Comparison of ENCODE assay signal across 8 cellular contexts in the genomic region with DNA sequence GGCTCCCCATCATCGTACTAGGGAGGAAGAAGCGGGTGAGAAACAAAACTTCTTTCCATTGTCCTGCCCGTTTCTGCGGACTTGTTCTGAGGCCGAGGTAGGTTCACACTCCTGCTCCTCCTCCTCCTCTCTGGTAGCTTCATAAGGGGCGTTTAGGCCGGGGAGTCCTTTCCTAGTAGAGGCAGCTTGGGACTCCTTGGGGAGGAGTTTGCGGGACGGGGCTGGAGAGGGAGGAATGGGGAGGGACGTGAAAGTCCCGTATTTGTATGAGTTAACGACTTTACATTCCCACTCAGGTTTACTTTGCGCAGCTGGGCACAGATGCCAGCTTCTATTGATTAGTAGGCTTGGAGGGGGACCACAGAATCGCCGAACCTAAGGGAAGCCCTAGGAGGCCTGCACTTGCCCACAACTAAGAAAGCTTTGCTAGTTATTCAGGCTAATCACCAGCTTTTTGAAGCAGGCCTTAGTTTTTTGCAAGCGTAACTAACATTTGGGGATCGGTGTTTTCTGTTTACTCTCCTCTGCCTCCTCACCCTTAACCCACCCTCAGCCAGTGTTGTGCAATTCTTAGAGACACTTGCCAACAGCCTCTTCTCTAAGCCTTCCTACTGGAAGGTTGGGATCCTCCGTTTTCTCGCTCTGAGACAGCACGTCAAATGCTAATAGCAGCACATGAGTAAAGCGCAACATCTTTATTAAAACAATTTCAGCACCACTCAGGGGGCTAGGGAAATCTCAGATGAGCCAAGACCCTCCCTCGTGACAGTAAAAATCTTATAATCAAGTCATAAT. TPM values are rescaled to one million over a fixed set of nuclear protein-coding genes. Genes with fewer than 3 reads are reported as not detected.
A peak's percentile ranks its signal among the peaks of the same experiment; 100 is the strongest.
DNase-seq lines count a peak whose midpoint lies in the region; ATAC-seq and TF ChIP-seq lines count a peak whose summit lies in the region.

No MANE protein-coding gene starts in this region.

- H3K27ac ChIP-seq in heart right ventricle (peak overlapping the region; percentile 73 to 100 (median 100)), rectal smooth muscle tissue (ENCODE audit: low read depth, low read length) (peak overlapping the region; percentile 99)

- peak; percentile 30 for DNase-seq in NCI-H446 treated with DMSO at 0.1 percent for 48 hours (lab: John Stamatoyannopoulos, UW)
- DNase-seq in NCI-H446 (lab: John Stamatoyannopoulos, UW) = no peak
- DNase-seq in SK-MEL-5 (ENCODE audit: low read depth, low spot score) = peak; percentile 32
- peak in 1 of 2 donors; percentile 18 for DNase-seq in heart right ventricle
- DNase-seq in NK-92 treated with Interleukin-12 subunit alpha and Interleukin-12 subunit beta, amount 100 ng/mL, for 24 hours (lab: John Stamatoyannopoulos, UW) = no peak
- DNase-seq in dermis blood vessel endothelial cell = no peak

- H3K4me3 ChIP-seq in heart right ventricle (peak overlapping the region; percentile 67 to 99 (median 89)), rectal smooth muscle tissue (ENCODE audit: low read length) (peak overlapping the region; percentile 91)

- in situ Hi-C loops in SK-MEL-5 (cut with HindIII; ENCODE audit: low pct_unique_long_range_greater_than_20kb, low sequenced_read_pairs) = no loop called here

- peak overlapping the region; percentile 74 for H3K9ac ChIP-seq in rectal smooth muscle tissue (ENCODE audit: low read length)

- no peak for TF ChIP-seq CTCF in heart right ventricle (IDR thresholded peaks at IDR 0.05)

- H3K4me1 ChIP-seq in heart right ventricle = peaks cover 0 to 62% (median 16%) of the 10 kb centered on the region in 9 donors
- peaks cover 7% of the 10 kb centered on the region for H3K4me1 ChIP-seq in rectal smooth muscle tissue (ENCODE audit: control insufficient read depth, insufficient read depth, low read length)

- WGBS in heart right ventricle, 2 donors = 20 to 21% methylated on average over 22 of the region's 22 CpGs

- H3K27me3 ChIP-seq in heart right ventricle (no peaks in the 10 kb centered on the region), rectal smooth muscle tissue (ENCODE audit: control insufficient read depth, insufficient read depth, low read length) (no peaks in the 10 kb centered on the region)

- ATAC-seq in heart right ventricle (no peak), HG03025 (IDR thresholded peaks at IDR 0.05; ENCODE audit: low FRiP score, unreplicated experiment) (no peak)

- no peaks in the 10 kb centered on the region for H3K9me3 ChIP-seq in heart right ventricle

- H3K36me3 ChIP-seq in heart right ventricle (no peaks in the 10 kb centered on the region), rectal smooth muscle tissue (ENCODE audit: control insufficient read depth, insufficient read depth, low read length) (no peaks in the 10 kb centered on the region)

- intact Hi-C loops in heart right ventricle (cut with DNase I) = loop anchor here (1.0 to 10.0 kb wide), 17 partner anchors 53 to 420 kb away; a partner anchor contains a TSS

RNA-seq across cellular contexts. Expression of a gene that starts 0.5 kb away (rescaled TPM):
- 0.82 and 2.7 TPM in 2 replicates for total RNA-seq in SK-MEL-5 (2014; rRNA removed; shearing (Covaris generic))
- polyA plus RNA-seq in SK-MEL-5 (2015; cell fraction: cytosol; rRNA removed) = 2.9 and 6.4 TPM in 2 replicates
- 0.95 TPM in 1 of 2 replicates, not detected in the other for polyA plus RNA-seq in SK-MEL-5 (2015; cell fraction: nucleus; rRNA removed)
- total RNA-seq in heart right ventricle (10 to 100 TPM in 2 of 10 donors, 1 to 10 TPM in 8; 2.3 to 13.6 (median 4.4) TPM), dermis blood vessel endothelial cell (11.4 and 25.7 TPM in 2 replicates)
- polyA plus RNA-seq in heart right ventricle = 10 to 100 TPM; 11.2 to 16.2 TPM

RNA-seq across cellular contexts. Expression of a gene that starts 3.7 kb away (rescaled TPM):
- 5.2 TPM in 2 replicates for total RNA-seq in SK-MEL-5 (2014; rRNA removed; shearing (Covaris generic))
- 2.7 and 2.8 TPM in 2 replicates for polyA plus RNA-seq in SK-MEL-5 (2015; cell fraction: cytosol; rRNA removed)
- polyA plus RNA-seq in SK-MEL-5 (2015; cell fraction: nucleus; rRNA removed) = 0.48 TPM in 1 of 2 replicates, not detected in the other
- total RNA-seq in heart right ventricle = 1 to 10 TPM in 9 of 10 donors, under 1 TPM in 1; 0.79 to 4.1 (median 2.2) TPM
- 1 to 10 TPM; 5.4 to 7.0 TPM for polyA plus RNA-seq in heart right ventricle
- 6.3 and 6.4 TPM in 2 replicates for total RNA-seq in dermis blood vessel endothelial cell

RNA-seq across cellular contexts. Expression of a gene that starts 43.4 kb away (rescaled TPM):
- total RNA-seq in SK-MEL-5 (2014; rRNA removed; shearing (Covaris generic)) = not detected in 2 replicates
- polyA plus RNA-seq in SK-MEL-5 (2015; cell fraction: cytosol; rRNA removed) = not detected in 2 replicates
- polyA plus RNA-seq in SK-MEL-5 (2015; cell fraction: nucleus; rRNA removed) = not detected in 2 replicates
- total RNA-seq in heart right ventricle = not detected
- polyA plus RNA-seq in heart right ventricle = not detected
- total RNA-seq in dermis blood vessel endothelial cell = not detected in 2 replicates

Comparison
In these comparisons a context has a peak if more than half of its experiments do, and no peak if none do; other contexts are left out.
1. DNase-seq: peak in NCI-H446 treated with DMSO at 0.1 percent for 48 hours (single experiment) and SK-MEL-5 (single experiment); none in NCI-H446 (0 of 2), NK-92 treated with Interleukin-12 subunit alpha and Interleukin-12 subunit beta, amount 100 ng/mL, for 24 hours (single experiment) and dermis blood vessel endothelial cell (single experiment).